10 cellular contexts compared by ENCODE assay signal in the genomic region with DNA sequence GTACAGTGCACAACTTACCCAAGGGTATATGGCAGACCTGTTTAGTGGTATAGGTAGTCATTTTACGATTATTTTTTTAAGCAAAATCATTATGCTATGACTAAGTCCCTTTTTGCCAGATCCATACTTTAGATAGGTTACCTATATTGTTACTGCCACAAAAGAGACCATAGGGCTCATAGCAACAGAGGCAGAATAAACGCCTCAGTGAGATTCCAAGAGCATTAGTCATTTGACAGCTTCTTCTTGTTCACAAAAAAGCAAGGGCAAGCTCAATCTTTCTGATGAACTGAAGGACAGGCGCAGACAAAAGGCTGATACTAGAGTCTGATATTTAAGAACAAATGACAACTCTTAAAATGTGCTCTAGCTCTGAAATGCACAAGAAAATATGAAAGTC.
DNase-seq lines count a peak whose midpoint lies in the region; ATAC-seq, FAIRE-seq and TF ChIP-seq lines count a peak whose summit lies in the region.
"Had no signal": no experiment of that assay in that cellular context is flagged by ENCODE, and none has a peak within 500 bp of the region (broad histone marks: within the 10 kb centered on the region; RNA-seq: fewer than 3 reads in every experiment).

No MANE protein-coding gene starts in this region.

- H4K20me1 ChIP-seq in GM23248 (ENCODE audit: insufficient read depth) (no peaks in the 10 kb centered on the region), endothelial cell of umbilical vein (replicated peaks; ENCODE audit: control insufficient read depth, extremely low read depth, insufficient read depth, low read length) (no peaks in the 10 kb centered on the region), OCI-LY7 (ENCODE audit: insufficient read depth, low read length) (no peaks in the 10 kb centered on the region)

- H3K9ac ChIP-seq in GM23248 (no peak overlapping the region), endothelial cell of umbilical vein (replicated peaks; ENCODE audit: extremely low read depth, insufficient read depth, low read length) (peak overlapping the region; percentile 92)

- H3K27ac Mint-ChIP-seq in mesothelial cell of epicardium = no peak overlapping the region

- TF ChIP-seq POLR2A in endothelial cell of umbilical vein (IDR thresholded peaks at IDR 0.05; ENCODE audit: low read depth, low read length) = no peak

- CTCF ChIA-PET in endothelial cell of umbilical vein (lab: Charles Lee) = interaction anchor here (1.0 to 2.3 kb wide), 7 partner anchors 9 to 264 kb away, joined by 3 to 12 read pairs (median 3); no protein-coding TSS in a partner anchor
- CTCF ChIA-PET in OCI-LY7 (lab: Charles Lee; ENCODE audit: unreplicated experiment) = no interaction called here

- H3F3A ChIP-seq in GM23248 (ENCODE audit: insufficient read depth) = no peaks in the 10 kb centered on the region

- H2AFZ ChIP-seq in GM23248 = no peak overlapping the region
- H2AFZ ChIP-seq in endothelial cell of umbilical vein (ENCODE audit: low read depth, low read length) = no peak overlapping the region
- no peak overlapping the region for H2AFZ ChIP-seq in OCI-LY7 (ENCODE audit: low read length)

- H3K36me3 Mint-ChIP-seq in mesothelial cell of epicardium = no peaks in the 10 kb centered on the region

- H3K4me3 ChIP-seq in GM23248 (no peak overlapping the region), endothelial cell of umbilical vein (replicated peaks in 1 of 3; ENCODE audit: insufficient read depth in 1 of 3, low read depth in 1 of 3, low read length in 3 of 3) (peak overlapping the region in 1 of 3 experiments; percentile 52), OCI-LY7 (ENCODE audit: low read depth, low read length, poor library complexity, severe bottlenecking) (no peak overlapping the region)

- peaks cover 6% of the 10 kb centered on the region for H3K27me3 Mint-ChIP-seq in mesothelial cell of epicardium (ENCODE audit: low read depth)

- intact Hi-C loops in endothelial cell of umbilical vein (cut with micrococcal nuclease) (loop anchor here (1.0 to 10.0 kb wide), 6 partner anchors 28 to 903 kb away; no protein-coding TSS in a partner anchor), sciatic nerve (cut with DNase I) (no loop called here), OCI-LY7 (cut with micrococcal nuclease; ENCODE audit: unreplicated experiment) (no loop called here)

- TF ChIP-seq CTCF in endothelial cell of umbilical vein (IDR thresholded peaks at IDR 0.05; ENCODE audit: extremely low read depth in 1 of 2, insufficient read depth in 1 of 2, low read depth in 1 of 2, low read length in 2 of 2) = no peak
- TF ChIP-seq CTCF in mesothelial cell of epicardium (IDR thresholded peaks at IDR 0.05; ENCODE audit: unreplicated experiment) = no peak
- no peak for TF ChIP-seq CTCF in OCI-LY7 (conservative IDR thresholded peaks at IDR 0.05; ENCODE audit: low read length)

- H3K79me2 ChIP-seq in GM23248 (ENCODE audit: insufficient read depth) (no peaks in the 10 kb centered on the region), endothelial cell of umbilical vein (ENCODE audit: control insufficient read depth, insufficient read depth, low read length) (no peaks in the 10 kb centered on the region), OCI-LY7 (ENCODE audit: insufficient read depth, low read depth, low read length) (no peaks in the 10 kb centered on the region)

- POLR2A ChIA-PET in endothelial cell of umbilical vein (lab: Charles Lee) = interaction anchor here (0.6 to 1.0 kb wide), 2 partner anchors 173 to 231 kb away, joined by 3 read pairs; no protein-coding TSS in a partner anchor
- POLR2A ChIA-PET in OCI-LY7 (lab: Charles Lee) = interaction anchor here (0.6 to 0.7 kb wide), 2 partner anchors 45 to 572 kb away, joined by 3 to 5 read pairs; no protein-coding TSS in a partner anchor

- no peaks in the 10 kb centered on the region for H3K9me3 Mint-ChIP-seq in mesothelial cell of epicardium

- peaks cover 48% of the 10 kb centered on the region for H3K4me1 Mint-ChIP-seq in mesothelial cell of epicardium

- H3K36me3 ChIP-seq in GM23248 (ENCODE audit: low read depth) = no peaks in the 10 kb centered on the region
- H3K36me3 ChIP-seq in endothelial cell of umbilical vein (ENCODE audit: control insufficient read depth in 2 of 2, extremely low read depth in 1 of 2, insufficient read depth in 2 of 2, low read length in 2 of 2) = no peaks in the 10 kb centered on the region
- H3K36me3 ChIP-seq in OCI-LY7 (ENCODE audit: insufficient read depth, low read length) = no peaks in the 10 kb centered on the region
- H3K36me3 ChIP-seq: colonic mucosa had no signal

- H3K4me2 ChIP-seq in GM23248 (ENCODE audit: unreplicated experiment) (no peak overlapping the region), endothelial cell of umbilical vein (ENCODE audit: insufficient read depth, low read length) (peak overlapping the region; percentile 78), OCI-LY7 (ENCODE audit: low read length) (no peak overlapping the region)

- H3K27me3 ChIP-seq in GM23248 (replicated peaks; ENCODE audit: insufficient read depth) (peaks cover 38% of the 10 kb centered on the region), endothelial cell of umbilical vein (ENCODE audit: control insufficient read depth in 2 of 2, insufficient read depth in 2 of 2, low read length in 2 of 2) (no peaks in the 10 kb centered on the region)
- H3K27me3 ChIP-seq: colonic mucosa had no signal

- in situ Hi-C loops in GM23248 (cut with MboI) = no loop called here

- H3K27ac ChIP-seq in GM23248 (no peak overlapping the region), endothelial cell of umbilical vein (ENCODE audit: insufficient read depth, low read depth, low read length) (peak overlapping the region; percentile 98), OCI-LY7 (ENCODE audit: low read depth, low read length, poor library complexity, severe bottlenecking) (no peak overlapping the region)

- no peak for ATAC-seq in GM18498 (IDR thresholded peaks at IDR 0.05; ENCODE audit: unreplicated experiment)
- ATAC-seq in sciatic nerve = no peak
- ATAC-seq: Panc1 had no signal

- dilution Hi-C loops in endothelial cell of umbilical vein (cut with MboI; ENCODE audit: extremely low pct_ligation_motif_present, low sequenced_read_pairs) = no loop called here

- WGBS in GM23248 (ENCODE audit: low coverage in 1 of 2, low lambda C conversion rate in 2 of 2, missing lambda C conversion rate in 2 of 2), 2 experiments = 63 to 66% methylated on average over 3 of the region's 3 CpGs

- no TSS peak for BruUV-seq in endothelial cell of umbilical vein (replicated peaks; lab: Mats Ljungman, UMichigan)
- no TSS peak for BruUV-seq in OCI-LY7 (replicated peaks; lab: Mats Ljungman, UMichigan)

- peak; percentile 89 for FAIRE-seq in endothelial cell of umbilical vein (lab: Jason Lieb, UNC)

- no peaks in the 10 kb centered on the region for H3K9me1 ChIP-seq in endothelial cell of umbilical vein (replicated peaks; ENCODE audit: control insufficient read depth, extremely low read depth, insufficient read depth, low read length)

- H3K9me2 ChIP-seq in GM23248 (ENCODE audit: insufficient read depth) = no peaks in the 10 kb centered on the region
- no peaks in the 10 kb centered on the region for H3K9me2 ChIP-seq in OCI-LY7 (ENCODE audit: insufficient read depth, low read length)

- DNase-seq in GM23248 (peak; percentile 13), NCI-H226 (peak; percentile 76), endothelial cell of umbilical vein (ENCODE audit: low read depth, low spot score) (peak; percentile 92), mesothelial cell of epicardium (ENCODE audit: low spot score in 2 of 2, unreplicated experiment in 2 of 2) (no peak), NCI-H128 (lab: John Stamatoyannopoulos, UW; ENCODE audit: unreplicated experiment) (no peak), sciatic nerve (ENCODE audit: low spot score) (no peak), OCI-LY7 (ENCODE audit: low spot score) (no peak)
- DNase-seq: colonic mucosa had no signal

- H3K4me1 ChIP-seq in GM23248 (ENCODE audit: insufficient read depth) = no peaks in the 10 kb centered on the region
- H3K4me1 ChIP-seq in endothelial cell of umbilical vein (ENCODE audit: control insufficient read depth, extremely low read depth, insufficient read depth, low read length) = peaks cover 30% of the 10 kb centered on the region
- H3K4me1 ChIP-seq in OCI-LY7 (ENCODE audit: insufficient read depth, low read length, poor library complexity, severe bottlenecking) = no peaks in the 10 kb centered on the region
- H3K4me1 ChIP-seq: colonic mucosa had no signal

- peak overlapping the region; percentile 72 for H3K4me3 Mint-ChIP-seq in mesothelial cell of epicardium

- H3K9me3 ChIP-seq in GM23248 (ENCODE audit: low read depth) = no peaks in the 10 kb centered on the region
- no peaks in the 10 kb centered on the region for H3K9me3 ChIP-seq in endothelial cell of umbilical vein (replicated peaks; ENCODE audit: control insufficient read depth, insufficient read depth, low read length)
- no peaks in the 10 kb centered on the region for H3K9me3 ChIP-seq in OCI-LY7 (ENCODE audit: low read length)
- H3K9me3 ChIP-seq: colonic mucosa had no signal

TF ChIP-seq in endothelial cell of umbilical vein, 7 proteins besides CTCF, POLR2A, EP300 and RAD21:
- no peak for TF ChIP-seq EZH2 (IDR thresholded peaks at IDR 0.05; ENCODE audit: borderline replicate concordance, low read depth, low read length, severe bottlenecking)
- peak; percentile 81 for TF ChIP-seq FOS (IDR thresholded peaks at IDR 0.05; ENCODE audit: borderline replicate concordance, insufficient read depth, low read length)
- TF ChIP-seq MYC (IDR thresholded peaks at IDR 0.05; ENCODE audit: low read depth, low read length) = no peak
- peak; percentile 91 for TF ChIP-seq JUN (IDR thresholded peaks at IDR 0.05; ENCODE audit: borderline replicate concordance, insufficient read depth, insufficient read length, low read depth)
- TF ChIP-seq POLR2AphosphoS5 (IDR thresholded peaks at IDR 0.05; ENCODE audit: insufficient read depth, low read depth, low read length) = peak; percentile 37
- TF ChIP-seq, protein P1, sequence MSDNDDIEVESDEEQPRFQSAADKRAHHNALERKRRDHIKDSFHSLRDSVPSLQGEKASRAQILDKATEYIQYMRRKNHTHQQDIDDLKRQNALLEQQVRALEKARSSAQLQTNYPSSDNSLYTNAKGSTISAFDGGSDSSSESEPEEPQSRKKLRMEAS (IDR thresholded peaks at IDR 0.05; ENCODE audit: insufficient read depth, insufficient read length) = no peak
- peak; percentile 84 for TF ChIP-seq GATA2 (IDR thresholded peaks at IDR 0.05; ENCODE audit: insufficient read depth, insufficient read length, low read depth, low read length)

Comparison
In these comparisons a context has a peak if more than half of its experiments do, and no peak if none do; other contexts are left out.
1. DNase-seq: peak in GM23248 (single experiment), NCI-H226 (single experiment) and endothelial cell of umbilical vein (single experiment); none in mesothelial cell of epicardium (0 of 2), NCI-H128 (single experiment), sciatic nerve (single experiment) and OCI-LY7 (single experiment).